In genomic region chr6:153980176-153980575, GRCh38 we compare ENCODE assay signal across 25 cellular contexts. TPM values are rescaled to one million over a fixed set of nuclear protein-coding genes. Genes with fewer than 3 reads are reported as not detected.
A peak's percentile ranks its signal among the peaks of the same experiment; 100 is the strongest.
DNase-seq lines count a peak whose midpoint lies in the region; FAIRE-seq and TF ChIP-seq lines count a peak whose summit lies in the region.
"Had no signal": no experiment of that assay in that cellular context is flagged by ENCODE, and none has a peak within 500 bp of the region (broad histone marks: within the 10 kb centered on the region; RNA-seq: fewer than 3 reads in every experiment).

No MANE protein-coding gene starts in this region.

- H4K20me1 ChIP-seq in astrocyte (ENCODE audit: insufficient read depth, low read length) = no peaks in the 10 kb centered on the region
- H4K20me1 ChIP-seq: BLaER1 treated with 17β-estradiol and CSF1 and Interleukin-3, amounts not matched to agents 10 nM and 100 nM had no signal

- H3K27me3 Mint-ChIP-seq in astrocyte (ENCODE audit: low read depth, unreplicated experiment) = no peaks in the 10 kb centered on the region

- no peaks in the 10 kb centered on the region for H3K27me3 ChIP-seq in astrocyte (ENCODE audit: insufficient read depth, low read length)
- no peaks in the 10 kb centered on the region for H3K27me3 ChIP-seq in prostate gland (replicated peaks; ENCODE audit: insufficient read depth)
- H3K27me3 ChIP-seq: BLaER1 treated with 17β-estradiol and CSF1 and Interleukin-3, amounts not matched to agents 10 nM and 100 nM; SJSA1 had no signal

- no peak for FAIRE-seq in astrocyte (lab: Jason Lieb, UNC)
- FAIRE-seq: GM12892 had no signal

- H3K27ac Mint-ChIP-seq in astrocyte (ENCODE audit: unreplicated experiment) = peak overlapping the region; percentile 22
- H3K27ac Mint-ChIP-seq: CD4-positive, alpha-beta T cell; T-cell had no signal

- H3K36me3 Mint-ChIP-seq in astrocyte (ENCODE audit: low read depth, unreplicated experiment) = no peaks in the 10 kb centered on the region
- H3K36me3 Mint-ChIP-seq: T-cell had no signal

- H3K4me1 ChIP-seq in astrocyte (ENCODE audit: insufficient read depth, low read length) (no peaks in the 10 kb centered on the region), prostate gland (replicated peaks) (no peaks in the 10 kb centered on the region)
- H3K4me1 ChIP-seq: BLaER1 treated with 17β-estradiol and CSF1 and Interleukin-3, amounts not matched to agents 10 nM and 100 nM; SJSA1 had no signal

- H3K4me3 ChIP-seq in astrocyte (ENCODE audit: insufficient read depth, low read depth, low read length) (no peak overlapping the region), prostate gland (no peak overlapping the region)
- H3K4me3 ChIP-seq: BLaER1 treated with 17β-estradiol and CSF1 and Interleukin-3, amounts not matched to agents 10 nM and 100 nM; SJSA1 had no signal

- no peak overlapping the region for H2AFZ ChIP-seq in astrocyte (ENCODE audit: low read depth, low read length)

- H3K79me2 ChIP-seq in astrocyte (ENCODE audit: insufficient read depth, low read length) = no peaks in the 10 kb centered on the region

- DNase-seq in ELR (ENCODE audit: low read depth) = peak; percentile 50
- peak; percentile 36 for DNase-seq in M059J (ENCODE audit: low read depth)
- no peak for DNase-seq in astrocyte (ENCODE audit: low read depth)
- peak; percentile 55 for DNase-seq in foreskin melanocyte
- no peak for DNase-seq in prostate gland (ENCODE audit: low spot score)
- DNase-seq in NCI-H146 (lab: John Stamatoyannopoulos, UW) = no peak
- no peak for DNase-seq in DMS53 (lab: John Stamatoyannopoulos, UW)
- DNase-seq: CD4-positive, alpha-beta T cell; COR-L47; DMS79 treated with DMSO at 0.1 percent for 48 hours; MV-4-11; NCI-H1105; NCI-H1436 treated with DMSO at 0.1 percent for 48 hours; NCI-H1930; NCI-H2107; Right ventricle myocardium superior; RPMI8226; T-cell had no signal

- H3K27ac ChIP-seq in astrocyte (ENCODE audit: low read depth, low read length) = no peak overlapping the region
- H3K27ac ChIP-seq in prostate gland = no peak overlapping the region
- H3K27ac ChIP-seq: BLaER1 treated with 17β-estradiol and CSF1 and Interleukin-3, amounts not matched to agents 10 nM and 100 nM; HL-60; SJSA1 had no signal

- no peak overlapping the region for H3K4me2 ChIP-seq in astrocyte (ENCODE audit: low read length)
- H3K4me2 ChIP-seq: BLaER1 treated with 17β-estradiol and CSF1 and Interleukin-3, amounts not matched to agents 10 nM and 100 nM had no signal

- intact Hi-C loops in prostate gland (cut with DNase I) = no loop called here

- no peak overlapping the region for H3K9ac ChIP-seq in astrocyte (ENCODE audit: low read length)
- H3K9ac ChIP-seq: BLaER1 treated with 17β-estradiol and CSF1 and Interleukin-3, amounts not matched to agents 10 nM and 100 nM had no signal

- TF ChIP-seq CTCF in astrocyte (IDR thresholded peaks at IDR 0.05; ENCODE audit: insufficient read depth, low read depth, low read length) (no peak), prostate gland (IDR thresholded peaks at IDR 0.05) (no peak)

- no peak for TF ChIP-seq POLR2A in prostate gland (IDR thresholded peaks at IDR 0.05)

- peaks cover 10% of the 10 kb centered on the region for H3K4me1 Mint-ChIP-seq in astrocyte (ENCODE audit: low read depth, unreplicated experiment)

- peaks cover 2% of the 10 kb centered on the region for H3K9me3 Mint-ChIP-seq in astrocyte (ENCODE audit: unreplicated experiment)

- H3K36me3 ChIP-seq in astrocyte (ENCODE audit: insufficient read depth, low read length) (no peaks in the 10 kb centered on the region), prostate gland (no peaks in the 10 kb centered on the region)
- H3K36me3 ChIP-seq: BLaER1 treated with 17β-estradiol and CSF1 and Interleukin-3, amounts not matched to agents 10 nM and 100 nM; SJSA1 had no signal

- no peak overlapping the region for H3K4me3 Mint-ChIP-seq in astrocyte (ENCODE audit: unreplicated experiment)
- H3K4me3 Mint-ChIP-seq: CD4-positive, alpha-beta T cell; T-cell had no signal

- WGBS in prostate gland = 79% methylated on average over 2 of the region's 2 CpGs

- H3K9me3 ChIP-seq in astrocyte (ENCODE audit: insufficient read depth, low read depth, low read length) (no peaks in the 10 kb centered on the region), prostate gland (no peaks in the 10 kb centered on the region)
- H3K9me3 ChIP-seq: SJSA1 had no signal

RNA-seq across cellular contexts. Expression of gene OPRM1, which starts 58.9 kb away (rescaled TPM):
- total RNA-seq in M059J (2014; rRNA removed; shearing (Covaris generic)) = not detected in 2 replicates
- total RNA-seq in astrocyte = not detected in 2 replicates
- total RNA-seq in prostate gland = not detected
- total RNA-seq: A172; CD4-positive, alpha-beta T cell; H1; NCI-H460; Right ventricle myocardium superior; SJSA1; T-cell had no signal

Comparison
In these comparisons a context has a peak if more than half of its experiments do, and no peak if none do; other contexts are left out.
1. DNase-seq: peak in ELR (single experiment), M059J (single experiment) and foreskin melanocyte (single experiment); none in astrocyte (single experiment), prostate gland (single experiment), NCI-H146 (single experiment) and DMS53 (single experiment).